ENCODE assay signal across 22 cellular contexts in genomic region chr2:112342067-112342466, GRCh38.
DNase-seq lines count a peak whose midpoint lies in the region; ATAC-seq and TF ChIP-seq lines count a peak whose summit lies in the region.
"Had no signal": no experiment of that assay in that cellular context is flagged by ENCODE, and none has a peak within 500 bp of the region (broad histone marks: within the 10 kb centered on the region; RNA-seq: fewer than 3 reads in every experiment).

No MANE protein-coding gene starts in this region.

- intact Hi-C loops in PC-3 (cut with micrococcal nuclease): no loop called here

- H3K79me2 ChIP-seq in PC-3 (ENCODE audit: low read length) (no peaks in the 10 kb centered on the region), smooth muscle cell (ENCODE audit: low read depth) (no peaks in the 10 kb centered on the region), MM.1S (ENCODE audit: low read length) (no peaks in the 10 kb centered on the region)

- H3F3A ChIP-seq in PC-3 (ENCODE audit: low read length, unreplicated experiment): no peaks in the 10 kb centered on the region
- no peaks in the 10 kb centered on the region for H3F3A ChIP-seq in smooth muscle cell (ENCODE audit: low read depth)
- 0 out of 2 replicates have a peak, but pooled peaks cover 4% of the 10 kb centered on the region for H3F3A ChIP-seq in MM.1S (ENCODE audit: insufficient read depth, low read length)

- H3K27ac ChIP-seq in PC-3 (ENCODE audit: low read length): no peak overlapping the region
- H3K27ac ChIP-seq in smooth muscle cell (ENCODE audit: low read depth): peak overlapping the region; percentile 16
- no peak overlapping the region for H3K27ac ChIP-seq in MM.1S (ENCODE audit: low read length)
- H3K27ac ChIP-seq: HL-60, PC-9 had no signal

- H3K36me3 ChIP-seq in PC-3 (ENCODE audit: low read depth, low read length) (no peaks in the 10 kb centered on the region), smooth muscle cell (ENCODE audit: low read depth) (no peaks in the 10 kb centered on the region), MM.1S (replicated peaks; ENCODE audit: insufficient read depth, low read length) (no peaks in the 10 kb centered on the region)

- H3K9me2 ChIP-seq in PC-3 (replicated peaks; ENCODE audit: low read length) (no peaks in the 10 kb centered on the region), MM.1S (replicated peaks; ENCODE audit: insufficient read depth, low read length) (no peaks in the 10 kb centered on the region)

- H2AFZ ChIP-seq in PC-3 (ENCODE audit: low read length) (no peak overlapping the region), smooth muscle cell (ENCODE audit: low read depth) (no peak overlapping the region), MM.1S (ENCODE audit: low read length) (no peak overlapping the region)
- H2AFZ ChIP-seq: PC-9 had no signal

- POLR2A ChIA-PET in PC-3 (lab: Charles Lee; ENCODE audit: unreplicated experiment): no interaction called here

- H4K20me1 ChIP-seq in PC-3 (ENCODE audit: low read length) (no peaks in the 10 kb centered on the region), smooth muscle cell (ENCODE audit: low read depth) (no peaks in the 10 kb centered on the region), MM.1S (ENCODE audit: insufficient read depth, low read length) (no peaks in the 10 kb centered on the region)

- no peak overlapping the region for H3K4me3 ChIP-seq in PC-3 (ENCODE audit: low read length)
- H3K4me3 ChIP-seq in epithelial cell of esophagus (ENCODE audit: low read length): no peak overlapping the region
- no peak overlapping the region for H3K4me3 ChIP-seq in smooth muscle cell
- H3K4me3 ChIP-seq in MM.1S (ENCODE audit: low read length): no peak overlapping the region
- H3K4me3 ChIP-seq: PC-9 had no signal

- TF ChIP-seq CTCF in PC-3 (conservative IDR thresholded peaks at IDR 0.05; ENCODE audit: low read depth, low read length) (no peak), epithelial cell of esophagus (IDR thresholded peaks at IDR 0.05; ENCODE audit: insufficient read depth, low read depth, low read length, missing control alignments) (no peak), smooth muscle cell (IDR thresholded peaks at IDR 0.05; ENCODE audit: borderline replicate concordance, insufficient read depth, poor library complexity, severe bottlenecking) (no peak), MM.1S (IDR thresholded peaks at IDR 0.05; ENCODE audit: low read length) (no peak)

- CTCF ChIA-PET in PC-3 (lab: Charles Lee): no interaction called here

- H3K4me1 ChIP-seq in PC-3 (ENCODE audit: insufficient read depth, low read length) (no peaks in the 10 kb centered on the region), smooth muscle cell (ENCODE audit: low read depth) (no peaks in the 10 kb centered on the region), MM.1S (ENCODE audit: low read length) (peaks cover 18% of the 10 kb centered on the region)

- H3K4me2 ChIP-seq in PC-3 (ENCODE audit: low read length) (no peak overlapping the region), smooth muscle cell (no peak overlapping the region), MM.1S (ENCODE audit: low read depth, low read length) (no peak overlapping the region)
- H3K4me2 ChIP-seq: PC-9 had no signal

- H3K27me3 ChIP-seq in PC-3 (ENCODE audit: low read length) (no peaks in the 10 kb centered on the region), smooth muscle cell (ENCODE audit: low read depth) (no peaks in the 10 kb centered on the region), MM.1S (replicated peaks; ENCODE audit: insufficient read depth, low read length) (no peaks in the 10 kb centered on the region)

- no TSS peak for BruUV-seq in PC-3 (replicated peaks; lab: Mats Ljungman, UMichigan)

- DNase-seq in GM04504 (ENCODE audit: low read depth): peak; percentile 6
- DNase-seq in PC-3: peak; percentile 22
- DNase-seq in epithelial cell of esophagus (ENCODE audit: low read depth): peak; percentile 57
- DNase-seq in smooth muscle cell (lab: John Stamatoyannopoulos, UW; ENCODE audit: unreplicated experiment): no peak
- DNase-seq in C1 segment of cervical spinal cord (lab: John Stamatoyannopoulos, UW): no peak
- no peak for DNase-seq in MM.1S
- no peak for DNase-seq in NCI-H1930 (lab: John Stamatoyannopoulos, UW)
- DNase-seq: CD8-positive, alpha-beta memory T cell; DMS 273 treated with DMSO at 0.1 percent for 48 hours; DMS79; GF-D8; HCEC 1CT; NCI-H1092 treated with DMSO at 0.1 percent for 48 hours; NCI-H146; NCI-H2029; NCI-H446 treated with DMSO at 0.1 percent for 48 hours; NCI-H526; NCI-H82; NK-92 treated with Interleukin-12 subunit alpha and Interleukin-12 subunit beta, amount 100 ng/mL, for 24 hours; PC-9; SHP77 had no signal

- no peak overlapping the region for H3K9ac ChIP-seq in PC-3 (ENCODE audit: low read length)
- H3K9ac ChIP-seq in smooth muscle cell (ENCODE audit: low read depth): no peak overlapping the region
- H3K9ac ChIP-seq in MM.1S (ENCODE audit: low read length): no peak overlapping the region

- no peak for ATAC-seq in PC-3

- 66% methylated on average over 2 of the region's 2 CpGs for WGBS in smooth muscle cell (ENCODE audit: low lambda C conversion rate)

- H3K9me3 ChIP-seq in PC-3 (ENCODE audit: low read length) (no peaks in the 10 kb centered on the region), smooth muscle cell (replicated peaks; ENCODE audit: low read depth) (no peaks in the 10 kb centered on the region), MM.1S (replicated peaks; ENCODE audit: insufficient read depth, low read length) (no peaks in the 10 kb centered on the region)

Comparison
In these comparisons a context has a peak if more than half of its experiments do, and no peak if none do; other contexts are left out.
1. DNase-seq: peak in GM04504 (single experiment), PC-3 (single experiment) and epithelial cell of esophagus (single experiment); none in smooth muscle cell (single experiment), C1 segment of cervical spinal cord (0 of 14), MM.1S (single experiment) and NCI-H1930 (0 of 2).